Comparison of ENCODE assay signal across 1 cellular context in the genomic region with DNA sequence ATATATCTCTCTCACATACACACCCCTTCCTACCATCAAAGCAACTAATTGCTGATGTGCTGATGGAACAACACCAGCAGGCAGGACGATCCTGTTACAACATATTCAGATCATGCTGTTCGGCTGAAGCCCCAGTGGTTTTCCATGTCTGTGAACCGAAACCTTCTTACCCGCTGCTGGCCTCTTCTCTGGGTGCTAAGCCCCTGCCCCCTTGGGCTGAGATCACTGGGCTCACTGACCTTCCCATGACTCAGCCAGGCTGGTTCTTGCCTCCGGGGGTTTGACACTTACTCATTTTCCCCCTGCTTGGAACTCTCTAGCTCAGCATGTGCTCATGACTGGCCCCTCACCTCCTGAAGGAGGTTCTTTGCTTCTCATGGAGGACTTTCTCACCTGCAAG.
TF ChIP-seq lines count a peak whose summit lies in the region.

No MANE protein-coding gene starts in this region.

TF ChIP-seq in HepG2, 621 proteins besides CTCF, POLR2A, EP300 and RAD21:
- no peak for TF ChIP-seq ZNF382 (CRISPR knock-in tag; IDR thresholded peaks at IDR 0.05; ENCODE audit: borderline replicate concordance)
- TF ChIP-seq, protein P1, sequence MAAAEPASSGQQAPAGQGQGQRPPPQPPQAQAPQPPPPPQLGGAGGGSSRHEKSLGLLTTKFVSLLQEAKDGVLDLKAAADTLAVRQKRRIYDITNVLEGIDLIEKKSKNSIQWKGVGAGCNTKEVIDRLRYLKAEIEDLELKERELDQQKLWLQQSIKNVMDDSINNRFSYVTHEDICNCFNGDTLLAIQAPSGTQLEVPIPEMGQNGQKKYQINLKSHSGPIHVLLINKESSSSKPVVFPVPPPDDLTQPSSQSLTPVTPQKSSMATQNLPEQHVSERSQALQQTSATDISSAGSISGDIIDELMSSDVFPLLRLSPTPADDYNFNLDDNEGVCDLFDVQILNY (CRISPR knock-in tag; conservative IDR thresholded peaks at IDR 0.05): no peak
